In genomic region chr12:45131506-45131905, GRCh38 we compare ENCODE assay signal across 11 cellular contexts.
"Had no signal": no experiment of that assay in that cellular context is flagged by ENCODE, and none has a peak within 500 bp of the region (broad histone marks: within the 10 kb centered on the region; RNA-seq: fewer than 3 reads in every experiment).

No MANE protein-coding gene starts in this region.

- H3K9ac ChIP-seq: parathyroid adenoma had no signal

- H3K27me3 ChIP-seq: dorsolateral prefrontal cortex, sigmoid colon, upper lobe of left lung had no signal

- H3K79me2 ChIP-seq: parathyroid adenoma had no signal

- FAIRE-seq: colon, frontal cortex had no signal

- H3K4me1 ChIP-seq: left ventricle myocardium inferior, parathyroid adenoma, sigmoid colon, spleen, upper lobe of left lung had no signal

- DNase-seq: central memory CD4-positive, alpha-beta T cell; left ventricle myocardium inferior; spleen had no signal

- H3K27ac ChIP-seq: brain microvascular endothelial cell, dorsolateral prefrontal cortex, left ventricle myocardium inferior, parathyroid adenoma, sigmoid colon, spleen, thoracic aorta, upper lobe of left lung had no signal

- H3K9me3 ChIP-seq: sigmoid colon, spleen, thoracic aorta, upper lobe of left lung had no signal

- H3K36me3 ChIP-seq: brain microvascular endothelial cell, left ventricle myocardium inferior, sigmoid colon, spleen, thoracic aorta, upper lobe of left lung had no signal

- H3K4me3 ChIP-seq: dorsolateral prefrontal cortex, left ventricle myocardium inferior, sigmoid colon, spleen, thoracic aorta, upper lobe of left lung had no signal
